Comparison of ENCODE assay signal across 24 cellular contexts in genomic region chr11:133991101-133991500, GRCh38.
"Had no signal": no experiment of that assay in that cellular context is flagged by ENCODE, and none has a peak within 500 bp of the region (broad histone marks: within the 10 kb centered on the region; RNA-seq: fewer than 3 reads in every experiment).

No MANE protein-coding gene starts in this region.

- H3K4me3 Mint-ChIP-seq: activated naive CD8-positive, alpha-beta T cell; activated T-cell treated with anti-CD3 and anti-CD28 coated beads, Interleukin-2, amount 50 U/mL, for 4 hours; activated T-helper 17 cell treated with anti-CD3 and anti-CD28 coated beads, Interleukin-2, amount 50 U/mL, for 72 hours; effector memory CD8-positive, alpha-beta T cell; naive B cell; nephron progenitor cell; T-helper 1 cell treated with Interleukin-12 subunit alpha and Interleukin-12 subunit beta and Interleukin-4 antibody, amounts not matched to agents 30 μg/mL and 1 μg/mL, for 36 hours had no signal

- H3K36me3 ChIP-seq: brain microvascular endothelial cell, gastroesophageal sphincter, ovary, right lobe of liver, thoracic aorta had no signal

- ATAC-seq: activated T-helper 17 cell treated with anti-CD3 and anti-CD28 coated beads, Interleukin-2, amount 50 U/mL, for 72 hours; effector memory CD8-positive, alpha-beta T cell; gastroesophageal sphincter; left cardiac atrium; right lobe of liver had no signal

- H3K4me1 ChIP-seq: gastroesophageal sphincter, right lobe of liver had no signal

- H3K9me3 ChIP-seq: gastroesophageal sphincter, ovary, right lobe of liver, thoracic aorta had no signal

- DNase-seq: activated CD4-positive, CD25-positive, alpha-beta regulatory T cell treated with anti-CD3 and anti-CD28 coated beads, Interleukin-2, amount 50 U/mL, for 72 hours; activated T-cell treated with anti-CD3 and anti-CD28 coated beads, Interleukin-2, amount 50 U/mL, for 4 hours; amniotic stem cell; brain microvascular endothelial cell; cortex of kidney; effector memory CD8-positive, alpha-beta T cell; erythroblast; hippocampal formation; left cardiac atrium; mammary epithelial cell; naive B cell; nephron progenitor cell; ovary; right lobe of liver; stimulated activated CD4-positive, alpha-beta T cell treated with anti-CD3 and anti-CD28 coated beads, Interleukin-2, amount 100 ng/mL, for 48 hours; stimulated activated naive CD4-positive, alpha-beta T cell treated with Interleukin-2 at 50 U/mL for 16 hours; T-helper 9 cell; trophoblast cell had no signal

- H3K27ac ChIP-seq: brain microvascular endothelial cell, gastroesophageal sphincter, ovary, right lobe of liver, thoracic aorta had no signal

- H3K4me1 Mint-ChIP-seq: nephron progenitor cell had no signal

- H3K36me3 Mint-ChIP-seq: activated naive CD8-positive, alpha-beta T cell; naive B cell had no signal

- H3K27me3 ChIP-seq: brain microvascular endothelial cell, gastroesophageal sphincter, ovary, right lobe of liver had no signal

- H3K27ac Mint-ChIP-seq: activated naive CD8-positive, alpha-beta T cell; activated T-helper 17 cell treated with anti-CD3 and anti-CD28 coated beads, Interleukin-2, amount 50 U/mL, for 72 hours; effector memory CD8-positive, alpha-beta T cell; nephron progenitor cell; progenitor cell of endocrine pancreas; T-helper 1 cell treated with Interleukin-12 subunit alpha and Interleukin-12 subunit beta and Interleukin-4 antibody, amounts not matched to agents 30 μg/mL and 1 μg/mL, for 36 hours had no signal

- H3K27me3 Mint-ChIP-seq: activated naive CD8-positive, alpha-beta T cell; activated T-helper 17 cell treated with anti-CD3 and anti-CD28 coated beads, Interleukin-2, amount 50 U/mL, for 72 hours had no signal

- H3K4me3 ChIP-seq: gastroesophageal sphincter, ovary, right lobe of liver, thoracic aorta had no signal

- H3K9me3 Mint-ChIP-seq: activated T-cell treated with anti-CD3 and anti-CD28 coated beads, Interleukin-2, amount 50 U/mL, for 4 hours; activated T-helper 17 cell treated with anti-CD3 and anti-CD28 coated beads, Interleukin-2, amount 50 U/mL, for 72 hours; effector memory CD8-positive, alpha-beta T cell; nephron progenitor cell; T-helper 1 cell treated with Interleukin-12 subunit alpha and Interleukin-12 subunit beta and Interleukin-4 antibody, amounts not matched to agents 30 μg/mL and 1 μg/mL, for 36 hours had no signal
